In genomic region chr12:126668961-126669360, GRCh38 we compare ENCODE assay signal across 21 cellular contexts.
DNase-seq lines count a peak whose midpoint lies in the region; ATAC-seq, FAIRE-seq and TF ChIP-seq lines count a peak whose summit lies in the region.
"Had no signal": no experiment of that assay in that cellular context is flagged by ENCODE, and none has a peak within 500 bp of the region (broad histone marks: within the 10 kb centered on the region; RNA-seq: fewer than 3 reads in every experiment).

No MANE protein-coding gene starts in this region.

- CTCF ChIA-PET in OCI-LY7 (lab: Charles Lee; ENCODE audit: unreplicated experiment) = no interaction called here

- no peaks in the 10 kb centered on the region for H3K27me3 ChIP-seq in pancreas

- H3K4me1 ChIP-seq in pancreas = no peaks in the 10 kb centered on the region
- H3K4me1 ChIP-seq in OCI-LY7 (ENCODE audit: insufficient read depth, low read length, poor library complexity, severe bottlenecking) = no peaks in the 10 kb centered on the region

- H3K9me2 ChIP-seq in OCI-LY7 (ENCODE audit: insufficient read depth, low read length) = no peaks in the 10 kb centered on the region

- POLR2A ChIA-PET in OCI-LY7 (lab: Charles Lee) = no interaction called here

- H2AFZ ChIP-seq in OCI-LY7 (ENCODE audit: low read length) = no peak overlapping the region

- H3K4me3 ChIP-seq in fibroblast of mammary gland (ENCODE audit: control insufficient read depth, low read depth, low read length) (no peak overlapping the region), pancreas (no peak overlapping the region), OCI-LY7 (ENCODE audit: low read depth, low read length, poor library complexity, severe bottlenecking) (no peak overlapping the region)
- H3K4me3 ChIP-seq: skin epidermis had no signal

- H3K36me3 ChIP-seq in pancreas (no peaks in the 10 kb centered on the region), OCI-LY7 (ENCODE audit: insufficient read depth, low read length) (no peaks in the 10 kb centered on the region)
- H3K36me3 ChIP-seq: WERI-Rb-1 had no signal

- no peaks in the 10 kb centered on the region for H4K20me1 ChIP-seq in OCI-LY7 (ENCODE audit: insufficient read depth, low read length)

- DNase-seq in EL = peak; percentile 1
- DNase-seq in RPMI7951 (ENCODE audit: low read depth) = peak; percentile 71
- DNase-seq in fibroblast of mammary gland (ENCODE audit: low read depth) = peak; percentile 48
- DNase-seq in renal cortical epithelial cell (ENCODE audit: low read depth) = peak; percentile 31
- no peak for DNase-seq in NCI-H1694 (lab: John Stamatoyannopoulos, UW)
- DNase-seq in pancreas = no peak
- no peak for DNase-seq in OCI-LY7 (ENCODE audit: low spot score)
- DNase-seq in HUDEP-2 (lab: John Stamatoyannopoulos, UW; ENCODE audit: unreplicated experiment in 76 of 76) = no peak
- DNase-seq: activated CD4-positive, alpha-beta memory T cell treated with anti-CD3 and anti-CD28 coated beads, Interleukin-2, amount 10 ng/mL, durations not matched to agents 7 days and 5 days; activated T-cell treated with anti-CD3 and anti-CD28 coated beads, Interleukin-2, amount 50 U/mL, for 72 hours; AML-193; effector CD4-positive, alpha-beta T cell; GDM1; NCI-H1436 treated with DMSO at 0.1 percent for 48 hours; NK-92 treated with Interleukin-12 subunit alpha and Interleukin-12 subunit beta, amount 100 ng/mL, for 24 hours; occipital lobe; Right ventricle myocardium superior; stimulated activated CD4-positive, alpha-beta T cell treated with anti-CD3 and anti-CD28 coated beads, Interleukin-4, amount 100 ng/mL, for 24 hours; T-helper 1 cell; WERI-Rb-1 had no signal

- 62 to 77% methylated on average over 2 of the region's 2 CpGs for WGBS in pancreas, 2 donors

- H3K4me2 ChIP-seq in OCI-LY7 (ENCODE audit: low read length) = no peak overlapping the region

- no TSS peak for BruUV-seq in OCI-LY7 (replicated peaks; lab: Mats Ljungman, UMichigan)

- intact Hi-C loops in pancreas (cut with DNase I) = no loop called here
- intact Hi-C loops in OCI-LY7 (cut with micrococcal nuclease; ENCODE audit: unreplicated experiment) = no loop called here

- TF ChIP-seq CTCF in fibroblast of mammary gland (conservative IDR thresholded peaks at IDR 0.05; ENCODE audit: control insufficient read depth, insufficient read depth, low read depth, low read length) (no peak), pancreas (IDR thresholded peaks at IDR 0.05) (no peak), OCI-LY7 (conservative IDR thresholded peaks at IDR 0.05; ENCODE audit: low read length) (no peak)

- no peak for ATAC-seq in pancreas
- ATAC-seq: activated T-cell treated with anti-CD3 and anti-CD28 coated beads, Interleukin-2, amount 50 U/mL, for 72 hours had no signal

- H3K79me2 ChIP-seq in OCI-LY7 (ENCODE audit: insufficient read depth, low read depth, low read length) = no peaks in the 10 kb centered on the region

- H3K27ac ChIP-seq in pancreas (no peak overlapping the region), OCI-LY7 (ENCODE audit: low read depth, low read length, poor library complexity, severe bottlenecking) (no peak overlapping the region)
- H3K27ac ChIP-seq: skin epidermis, WERI-Rb-1 had no signal

- H3K9me3 ChIP-seq in pancreas (no peaks in the 10 kb centered on the region), OCI-LY7 (ENCODE audit: low read length) (no peaks in the 10 kb centered on the region)

- no peak for FAIRE-seq in pancreas (lab: Jason Lieb, UNC)

Comparison
In these comparisons a context has a peak if more than half of its experiments do, and no peak if none do; other contexts are left out.
1. DNase-seq: peak in EL (single experiment), RPMI7951 (single experiment), fibroblast of mammary gland (single experiment) and renal cortical epithelial cell (single experiment); none in NCI-H1694 (single experiment), pancreas (0 of 6), OCI-LY7 (single experiment) and HUDEP-2 (0 of 76).